ENCODE assay signal across 2 cellular contexts in genomic region chr16:1989826-1990335, GRCh38.
TF ChIP-seq lines count a peak whose summit lies in the region.

SYNGR3 (plus strand) TSS chr16:1989970; CDS start chr16:1990103, 133 bp downstream.

TF ChIP-seq in HCT116, 20 proteins besides CTCF, POLR2A, EP300 and RAD21:
- TF ChIP-seq EZH2phosphoT487 (IDR thresholded peaks at IDR 0.05; ENCODE audit: borderline replicate concordance) (no peak), POLR2AphosphoS5 (IDR thresholded peaks at IDR 0.05; ENCODE audit: low read depth, low read length) (no peak), FOSL1 (IDR thresholded peaks at IDR 0.05; ENCODE audit: low read depth) (no peak), JUND (IDR thresholded peaks at IDR 0.05) (no peak), ELF1 (IDR thresholded peaks at IDR 0.05; ENCODE audit: borderline replicate concordance, low read depth) (no peak), TCF7L2 (IDR thresholded peaks at IDR 0.05; ENCODE audit: borderline replicate concordance, extremely low read depth, insufficient read depth, insufficient read length) (no peak), ZFX (IDR thresholded peaks at IDR 0.05) (no peak), CEBPB (IDR thresholded peaks at IDR 0.05; ENCODE audit: low read depth) (no peak), CBX3 (IDR thresholded peaks at IDR 0.05; ENCODE audit: low read depth) (no peak), SIN3A (IDR thresholded peaks at IDR 0.05; ENCODE audit: low read depth) (no peak), EZH2 (IDR thresholded peaks at IDR 0.05) (no peak), ATF3 (IDR thresholded peaks at IDR 0.05) (no peak), SP1 (IDR thresholded peaks at IDR 0.05; ENCODE audit: low read depth) (no peak), ZBTB33 (IDR thresholded peaks at IDR 0.05; ENCODE audit: extremely low read depth, insufficient replicate concordance, low read length) (no peak), ZNF274 (IDR thresholded peaks at IDR 0.05; ENCODE audit: low read depth, low read length) (no peak)

TF ChIP-seq in K562, 482 proteins besides CTCF, POLR2A, EP300 and RAD21:
- TF ChIP-seq RCOR1 (IDR thresholded peaks at IDR 0.05; ENCODE audit: borderline replicate concordance in 1 of 2, low read depth in 2 of 2, low read length in 2 of 2) (peak in 1 of 2 experiments; percentile 35; a peak in 1 of 4 replicates), MEF2A (IDR thresholded peaks at IDR 0.05; ENCODE audit: control insufficient read depth, low read depth, low read length) (no peak), CC2D1A (IDR thresholded peaks at IDR 0.05) (no peak), RB1 (IDR thresholded peaks at IDR 0.05; ENCODE audit: low read depth) (peak; percentile 37; the same call in 1 of the 2 replicates), CTBP1 (IDR thresholded peaks at IDR 0.05; ENCODE audit: borderline replicate concordance) (peak; percentile 75), PHTF2 (CRISPR knock-in tag; IDR thresholded peaks at IDR 0.05) (no peak), FOSL1 (tag; conservative IDR thresholded peaks at IDR 0.05) (0 out of 2 replicates have a peak, but pooled peaks have one; percentile 19), ETS1 (conservative IDR thresholded peaks at IDR 0.05; ENCODE audit: control insufficient read depth, low read depth, low read length) (0 out of 2 replicates have a peak, but pooled peaks have one; percentile 8), HMGN3 (IDR thresholded peaks at IDR 0.05; ENCODE audit: borderline replicate concordance, extremely low read depth, insufficient read length, low read depth, low read length) (peak; percentile 59), UBTF (IDR thresholded peaks at IDR 0.05; ENCODE audit: borderline replicate concordance in 1 of 2, low read depth in 2 of 2, low read length in 2 of 2) (0 out of 4 replicates have a peak, but pooled peaks of 1 of the 2 experiments have one; percentile 40), YY1 (IDR thresholded peaks at IDR 0.05; ENCODE audit: borderline replicate concordance in 1 of 3, control insufficient read depth in 1 of 3, extremely low read depth in 1 of 3, insufficient read depth in 3 of 3, insufficient read length in 1 of 3, insufficient replicate concordance in 2 of 3, low read depth in 1 of 3, low read length in 2 of 3) (peak in 2 of 3 experiments; percentile 30 to 60), BRD4 (IDR thresholded peaks at IDR 0.05) (no peak), HMG20A (CRISPR knock-in tag; conservative IDR thresholded peaks at IDR 0.05) (no peak), NONO (IDR thresholded peaks at IDR 0.05; ENCODE audit: low read depth in 2 of 2, low read length in 1 of 2) (0 out of 4 replicates have a peak, but pooled peaks of 1 of the 2 experiments have one; percentile 26), NFATC3 (IDR thresholded peaks at IDR 0.05) (no peak), FOXP1 (CRISPR knock-in tag; IDR thresholded peaks at IDR 0.05) (no peak), IRF9 (tag; IDR thresholded peaks at IDR 0.05) (no peak), E2F6 (IDR thresholded peaks at IDR 0.05; ENCODE audit: borderline replicate concordance in 1 of 2, extremely low read depth in 1 of 2, insufficient read depth in 1 of 2, insufficient read length in 1 of 2, low read depth in 1 of 2, low read length in 1 of 2, poor library complexity in 1 of 2, severe bottlenecking in 1 of 2) (peak in 1 of 2 experiments; percentile 58), CXXC5 (CRISPR knock-in tag; IDR thresholded peaks at IDR 0.05) (peak; percentile 56; the same call in 1 of the 2 replicates), HMGXB4 (CRISPR knock-in tag; IDR thresholded peaks at IDR 0.05) (no peak), PKNOX1 (IDR thresholded peaks at IDR 0.05) (no peak), SUPT5H (IDR thresholded peaks at IDR 0.05) (no peak), ZNF124 (CRISPR knock-in tag; IDR thresholded peaks at IDR 0.05) (no peak), NFE2 (IDR thresholded peaks at IDR 0.05; ENCODE audit: low read depth) (no peak), KAT7 (CRISPR knock-in tag; IDR thresholded peaks at IDR 0.05; ENCODE audit: borderline replicate concordance) (no peak), POLR2H (tag; IDR thresholded peaks at IDR 0.05; ENCODE audit: low read depth) (no peak), ARID3B (CRISPR knock-in tag; IDR thresholded peaks at IDR 0.05; ENCODE audit: borderline replicate concordance) (no peak), GATAD2B (IDR thresholded peaks at IDR 0.05; ENCODE audit: borderline replicate concordance) (0 out of 2 replicates have a peak, but pooled peaks have one; percentile 35), THAP12 (CRISPR knock-in tag; IDR thresholded peaks at IDR 0.05) (0 out of 2 replicates have a peak, but pooled peaks have one; percentile 46), ZBTB7A (IDR thresholded peaks at IDR 0.05; ENCODE audit: borderline replicate concordance, control insufficient read depth, low read depth, low read length) (peak; percentile 4; the same call in 1 of the 2 replicates), CBX1 (IDR thresholded peaks at IDR 0.05; ENCODE audit: low read depth) (no peak), ZNF354B (CRISPR knock-in tag; IDR thresholded peaks at IDR 0.05) (no peak), HNRNPK (IDR thresholded peaks at IDR 0.05; ENCODE audit: low read depth, low read length, poor library complexity, severe bottlenecking) (peak; percentile 67), ZBTB1 (CRISPR knock-in tag; IDR thresholded peaks at IDR 0.05; ENCODE audit: borderline replicate concordance, low read depth) (no peak)
